ENCODE assay signal across 21 cellular contexts in genomic region chr11:12829536-12830314, GRCh38.
DNase-seq lines count a peak whose midpoint lies in the region; ATAC-seq, FAIRE-seq and TF ChIP-seq lines count a peak whose summit lies in the region.
"Had no signal": no experiment of that assay in that cellular context is flagged by ENCODE, and none has a peak within 500 bp of the region (broad histone marks: within the 10 kb centered on the region; RNA-seq: fewer than 3 reads in every experiment).

No MANE protein-coding gene starts in this region.

- H3K27ac Mint-ChIP-seq in astrocyte (ENCODE audit: unreplicated experiment) = no peak overlapping the region
- H3K27ac Mint-ChIP-seq in CD4-positive, alpha-beta T cell = no peak overlapping the region
- H3K27ac Mint-ChIP-seq: memory B cell; stimulated activated naive CD8-positive, alpha-beta T cell treated with anti-CD3 and anti-CD28 coated beads, Interleukin-15, amount 100 ng/mL, for 72 hours had no signal

- TF ChIP-seq POLR2A in GM12892 (IDR thresholded peaks at IDR 0.05; ENCODE audit: low read depth, low read length) = no peak
- TF ChIP-seq POLR2A in gastrocnemius medialis (IDR thresholded peaks at IDR 0.05) = no peak

- H3K9me3 ChIP-seq in astrocyte (ENCODE audit: insufficient read depth, low read depth, low read length) (no peaks in the 10 kb centered on the region), kidney (ENCODE audit: control insufficient read depth in 1 of 2, low read length in 2 of 2) (no peaks in the 10 kb centered on the region), gastrocnemius medialis (no peaks in the 10 kb centered on the region)
- no peaks in the 10 kb centered on the region for H3K9me3 ChIP-seq in CD4-positive, alpha-beta T cell (ENCODE audit: control insufficient read depth, low read length)
- H3K9me3 ChIP-seq: right atrium auricular region, SK-N-SH had no signal

- in situ Hi-C loops in gastrocnemius medialis (cut with MboI; ENCODE audit: low sequenced_read_pairs in 4 of 4) = no loop called here

- H4K20me1 ChIP-seq in astrocyte (ENCODE audit: insufficient read depth, low read length) = peaks cover 87% of the 10 kb centered on the region

- peaks cover 90% of the 10 kb centered on the region for H3K79me2 ChIP-seq in astrocyte (ENCODE audit: insufficient read depth, low read length)

- no peak overlapping the region for H3K27ac ChIP-seq in astrocyte (ENCODE audit: low read depth, low read length)
- H3K27ac ChIP-seq in kidney (ENCODE audit: low read depth in 2 of 2, low read length in 2 of 2) = peak overlapping the region; percentile 10 to 62
- peak overlapping the region; percentile 4 to 79 (median 62) for H3K27ac ChIP-seq in gastrocnemius medialis
- H3K27ac ChIP-seq in CD4-positive, alpha-beta T cell (ENCODE audit: low read depth, low read length) = no peak overlapping the region

- FAIRE-seq in GM12892 (lab: Jason Lieb, UNC) (peak; percentile 65), astrocyte (lab: Jason Lieb, UNC) (no peak), kidney (lab: Jason Lieb, UNC) (no peak)
- FAIRE-seq: RCC 7860 had no signal

- DNase-seq in GM12892 (ENCODE audit: insufficient read length) = no peak
- DNase-seq in astrocyte (ENCODE audit: low read depth) = no peak
- no peak for DNase-seq in kidney
- no peak for DNase-seq in gastrocnemius medialis
- DNase-seq in 8988T = no peak
- no peak for DNase-seq in effector CD4-positive, alpha-beta T cell
- no peak for DNase-seq in CD4-positive, alpha-beta T cell
- no peak for DNase-seq in stimulated activated naive CD8-positive, alpha-beta T cell treated with anti-CD3 and anti-CD28 coated beads, Interleukin-15, Interleukin-2, amounts not matched to agents 100 U/mL and 50 U/mL, for 24 hours
- DNase-seq: activated CD4-positive, alpha-beta T cell treated with anti-CD3 and anti-CD28 coated beads for 48 hours; activated CD8-positive, alpha-beta memory T cell treated with anti-CD3 and anti-CD28 coated beads, Interleukin-2, amount 50 U/mL, for 4 hours; head of caudate nucleus; islet precursor cell; KG1; NCI-H1048; NCI-H748 treated with DMSO at 0.1 percent for 48 hours; SK-N-SH; stimulated activated naive CD8-positive, alpha-beta T cell treated with anti-CD3 and anti-CD28 coated beads, Interleukin-15, amount 100 ng/mL, for 72 hours; T-helper 9 cell had no signal

- peak overlapping the region; percentile 87 for H3K4me2 ChIP-seq in astrocyte (ENCODE audit: low read length)
- H3K4me2 ChIP-seq: SK-N-SH had no signal

- peaks cover 24% of the 10 kb centered on the region for H3K4me1 ChIP-seq in astrocyte (ENCODE audit: insufficient read depth, low read length)
- peaks cover 16 to 56% of the 10 kb centered on the region in 2 donors for H3K4me1 ChIP-seq in kidney (ENCODE audit: control insufficient read depth in 1 of 2, insufficient read depth in 1 of 2, low read depth in 1 of 2, low read length in 2 of 2)
- peaks cover 76 to 85% of the 10 kb centered on the region in 2 donors for H3K4me1 ChIP-seq in gastrocnemius medialis

- no peaks in the 10 kb centered on the region for H3K27me3 ChIP-seq in astrocyte (ENCODE audit: insufficient read depth, low read length)
- no peaks in the 10 kb centered on the region for H3K27me3 ChIP-seq in gastrocnemius medialis
- H3K27me3 ChIP-seq in CD4-positive, alpha-beta T cell (ENCODE audit: control insufficient read depth, insufficient read depth, low read length) = peaks cover 61% of the 10 kb centered on the region
- H3K27me3 ChIP-seq: right atrium auricular region had no signal

- H2AFZ ChIP-seq in astrocyte (ENCODE audit: low read depth, low read length) = no peak overlapping the region

- ATAC-seq in gastrocnemius medialis = peak; percentile 70 to 81
- ATAC-seq in CD4-positive, alpha-beta T cell (ENCODE audit: poor library complexity) = no peak
- no peak for ATAC-seq in stimulated activated naive CD8-positive, alpha-beta T cell treated with anti-CD3 and anti-CD28 coated beads, Interleukin-15, Interleukin-2, amounts not matched to agents 100 U/mL and 50 U/mL, for 24 hours
- ATAC-seq: stimulated activated naive CD8-positive, alpha-beta T cell treated with anti-CD3 and anti-CD28 coated beads, Interleukin-15, amount 100 ng/mL, for 72 hours had no signal

- TF ChIP-seq CTCF in astrocyte (IDR thresholded peaks at IDR 0.05; ENCODE audit: insufficient read depth, low read depth, low read length) (no peak), kidney (IDR thresholded peaks at IDR 0.05; ENCODE audit: borderline replicate concordance, extremely low read depth, insufficient read depth) (no peak), gastrocnemius medialis (IDR thresholded peaks at IDR 0.05 in 4 of 5, conservative IDR thresholded peaks at IDR 0.05 in 1 of 5) (no peak)
- no peak for TF ChIP-seq CTCF in CD4-positive, alpha-beta T cell (IDR thresholded peaks at IDR 0.05)

- H3K9ac ChIP-seq in astrocyte (ENCODE audit: low read length) (no peak overlapping the region), kidney (ENCODE audit: low read length in 2 of 2) (no peak overlapping the region)
- H3K9ac ChIP-seq: SK-N-SH had no signal

- POLR2A ChIA-PET in CD4-positive, alpha-beta T cell (lab: Charles Lee) = no interaction called here

- H3K36me3 Mint-ChIP-seq in astrocyte (ENCODE audit: low read depth, unreplicated experiment) = peaks cover 4% of the 10 kb centered on the region
- no peaks in the 10 kb centered on the region for H3K36me3 Mint-ChIP-seq in CD4-positive, alpha-beta T cell (ENCODE audit: low read depth)
- H3K36me3 Mint-ChIP-seq: memory B cell had no signal

- CTCF ChIA-PET in CD4-positive, alpha-beta T cell (lab: Charles Lee) = no interaction called here

- H3K27me3 Mint-ChIP-seq in astrocyte (ENCODE audit: low read depth, unreplicated experiment) = no peaks in the 10 kb centered on the region
- peaks cover 87% of the 10 kb centered on the region for H3K27me3 Mint-ChIP-seq in CD4-positive, alpha-beta T cell

- intact Hi-C loops in kidney (cut with DNase I) (no loop called here), gastrocnemius medialis (cut with DNase I; ENCODE audit: low total_unique reads) (no loop called here)
- intact Hi-C loops in CD4-positive, alpha-beta T cell (cut with DNase I, micrococcal nuclease) = no loop called here

- H3K4me3 ChIP-seq in astrocyte (ENCODE audit: insufficient read depth, low read depth, low read length) = no peak overlapping the region
- H3K4me3 ChIP-seq in kidney (ENCODE audit: low read length in 2 of 2) = no peak overlapping the region
- H3K4me3 ChIP-seq in gastrocnemius medialis = no peak overlapping the region

- no peaks in the 10 kb centered on the region for H3K9me3 Mint-ChIP-seq in astrocyte (ENCODE audit: unreplicated experiment)
- no peaks in the 10 kb centered on the region for H3K9me3 Mint-ChIP-seq in CD4-positive, alpha-beta T cell
- H3K9me3 Mint-ChIP-seq: stimulated activated naive CD8-positive, alpha-beta T cell treated with anti-CD3 and anti-CD28 coated beads, Interleukin-15, amount 100 ng/mL, for 72 hours had no signal

- no peaks in the 10 kb centered on the region for H3K36me3 ChIP-seq in astrocyte (ENCODE audit: insufficient read depth, low read length)
- no peaks in the 10 kb centered on the region for H3K36me3 ChIP-seq in kidney (ENCODE audit: control insufficient read depth in 1 of 2, insufficient read depth in 2 of 2, low read length in 2 of 2)
- H3K36me3 ChIP-seq in gastrocnemius medialis = no peaks in the 10 kb centered on the region
- H3K36me3 ChIP-seq: right atrium auricular region had no signal

- H3K4me3 Mint-ChIP-seq in astrocyte (ENCODE audit: unreplicated experiment) = no peak overlapping the region
- no peak overlapping the region for H3K4me3 Mint-ChIP-seq in CD4-positive, alpha-beta T cell
- H3K4me3 Mint-ChIP-seq: memory B cell had no signal

- H3K4me1 Mint-ChIP-seq in astrocyte (ENCODE audit: low read depth, unreplicated experiment) = peaks cover 50% of the 10 kb centered on the region
- H3K4me1 Mint-ChIP-seq in CD4-positive, alpha-beta T cell (ENCODE audit: low read depth) = peaks cover 12% of the 10 kb centered on the region

Comparison
In these comparisons a context has a peak if more than half of its experiments do, and no peak if none do; other contexts are left out.
1. H3K27ac ChIP-seq: peak in kidney (2 of 2) and gastrocnemius medialis (4 of 4); none in astrocyte (single experiment) and CD4-positive, alpha-beta T cell (single experiment).
2. ATAC-seq: peak in gastrocnemius medialis (2 of 2); none in CD4-positive, alpha-beta T cell (single experiment) and stimulated activated naive CD8-positive, alpha-beta T cell treated with anti-CD3 and anti-CD28 coated beads, Interleukin-15, Interleukin-2, amounts not matched to agents 100 U/mL and 50 U/mL, for 24 hours (single experiment).